12 cellular contexts compared by ENCODE assay signal in the genomic region with DNA sequence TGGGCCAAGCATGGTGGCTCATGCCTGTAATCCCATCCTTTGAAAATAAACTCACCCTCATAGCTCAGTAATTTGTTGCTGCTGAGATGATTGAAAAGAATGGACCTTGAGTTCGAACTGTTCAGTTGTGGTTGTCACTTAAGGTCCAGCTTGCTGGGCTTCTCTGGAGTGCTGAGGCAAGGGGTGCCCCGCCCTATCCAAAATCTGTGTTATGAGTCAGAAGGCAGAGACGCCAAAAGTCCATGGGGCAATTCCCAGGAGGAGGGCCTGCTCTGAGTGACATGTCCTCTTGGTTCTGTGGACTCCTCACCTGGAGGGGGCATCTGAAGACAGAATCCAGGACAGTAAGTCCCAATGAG.
DNase-seq lines count a peak whose midpoint lies in the region; ATAC-seq and TF ChIP-seq lines count a peak whose summit lies in the region.
"Had no signal": no experiment of that assay in that cellular context is flagged by ENCODE, and none has a peak within 500 bp of the region (broad histone marks: within the 10 kb centered on the region; RNA-seq: fewer than 3 reads in every experiment).

No MANE protein-coding gene starts in this region.

- H3K27me3 ChIP-seq in RWPE2 (ENCODE audit: insufficient read depth, poor library complexity, severe bottlenecking) (no peaks in the 10 kb centered on the region), psoas muscle (ENCODE audit: insufficient read depth in 3 of 3, low read length in 2 of 3) (no peaks in the 10 kb centered on the region), hepatocyte (no peaks in the 10 kb centered on the region)

- H3K36me3 ChIP-seq in RWPE2 (ENCODE audit: low read depth) (no peaks in the 10 kb centered on the region), psoas muscle (ENCODE audit: insufficient read depth in 1 of 2, low read depth in 1 of 2) (no peaks in the 10 kb centered on the region), hepatocyte (replicated peaks; ENCODE audit: insufficient read depth, low read depth) (no peaks in the 10 kb centered on the region)
- H3K36me3 ChIP-seq: HAP-1, WERI-Rb-1 had no signal

- H3K27me3 Mint-ChIP-seq in activated CD8-positive, alpha-beta memory T cell treated with anti-CD3 and anti-CD28 coated beads, Interleukin-2, amount 10 ng/mL, durations not matched to agents 7 days and 5 days: peaks cover 16% of the 10 kb centered on the region
- H3K27me3 Mint-ChIP-seq: activated naive CD4-positive, alpha-beta T cell treated with anti-CD3 and anti-CD28 coated beads, Interleukin-2, amount 50 U/mL, for 24 hours had no signal

- H2AFZ ChIP-seq in hepatocyte: no peak overlapping the region

- H3K4me3 Mint-ChIP-seq in activated CD8-positive, alpha-beta memory T cell treated with anti-CD3 and anti-CD28 coated beads, Interleukin-2, amount 10 ng/mL, durations not matched to agents 7 days and 5 days: no peak overlapping the region
- H3K4me3 Mint-ChIP-seq: activated naive CD4-positive, alpha-beta T cell treated with anti-CD3 and anti-CD28 coated beads, Interleukin-2, amount 50 U/mL, for 24 hours had no signal

- H3K9me3 ChIP-seq in RWPE2 (ENCODE audit: severe bottlenecking) (no peaks in the 10 kb centered on the region), psoas muscle (no peaks in the 10 kb centered on the region), hepatocyte (ENCODE audit: low read depth) (no peaks in the 10 kb centered on the region)
- H3K9me3 ChIP-seq: HAP-1 had no signal

- DNase-seq in EL (peak; percentile 77), RWPE2 (ENCODE audit: low spot score) (no peak), fibroblast of the conjunctiva (ENCODE audit: low read depth) (peak; percentile 34), psoas muscle (peak; percentile 75 to 81), hepatocyte (ENCODE audit: low spot score) (no peak)
- no peak for DNase-seq in NK-92 treated with Interleukin-12 subunit alpha and Interleukin-12 subunit beta, amount 100 ng/mL, for 24 hours (lab: John Stamatoyannopoulos, UW)
- no peak for DNase-seq in activated CD8-positive, alpha-beta memory T cell treated with anti-CD3 and anti-CD28 coated beads, Interleukin-2, amount 10 ng/mL, durations not matched to agents 7 days and 5 days
- DNase-seq: naive B cell, WERI-Rb-1 had no signal

- H3K4me1 ChIP-seq in RWPE2 (ENCODE audit: insufficient read depth, poor library complexity, severe bottlenecking) (peaks cover 25% of the 10 kb centered on the region), psoas muscle (peaks cover 14% of the 10 kb centered on the region), hepatocyte (ENCODE audit: insufficient read depth) (no peaks in the 10 kb centered on the region)

- no peak overlapping the region for H3K27ac Mint-ChIP-seq in activated CD8-positive, alpha-beta memory T cell treated with anti-CD3 and anti-CD28 coated beads, Interleukin-2, amount 10 ng/mL, durations not matched to agents 7 days and 5 days
- H3K27ac Mint-ChIP-seq: activated naive CD4-positive, alpha-beta T cell treated with anti-CD3 and anti-CD28 coated beads, Interleukin-2, amount 50 U/mL, for 24 hours had no signal

- peak; percentile 57; the same call in 2 of the 3 replicates for ATAC-seq in RWPE2 (ENCODE audit: low read depth)
- peak; percentile 79 to 92 (median 87) for ATAC-seq in psoas muscle
- no peak for ATAC-seq in activated CD8-positive, alpha-beta memory T cell treated with anti-CD3 and anti-CD28 coated beads, Interleukin-2, amount 10 ng/mL, durations not matched to agents 7 days and 5 days
- no peak for ATAC-seq in GM18505 (IDR thresholded peaks at IDR 0.05; ENCODE audit: unreplicated experiment)

- H3K9me3 Mint-ChIP-seq in activated CD8-positive, alpha-beta memory T cell treated with anti-CD3 and anti-CD28 coated beads, Interleukin-2, amount 10 ng/mL, durations not matched to agents 7 days and 5 days (ENCODE audit: low read depth): no peaks in the 10 kb centered on the region
- H3K9me3 Mint-ChIP-seq: activated naive CD4-positive, alpha-beta T cell treated with anti-CD3 and anti-CD28 coated beads, Interleukin-2, amount 50 U/mL, for 24 hours had no signal

- TF ChIP-seq CTCF in RWPE2 (IDR thresholded peaks at IDR 0.05; ENCODE audit: poor library complexity, severe bottlenecking): no peak
- TF ChIP-seq CTCF in psoas muscle (IDR thresholded peaks at IDR 0.05): no peak
- no peak for TF ChIP-seq CTCF in hepatocyte (IDR thresholded peaks at IDR 0.05; ENCODE audit: poor library complexity)

- peaks cover 2% of the 10 kb centered on the region for H3K4me1 Mint-ChIP-seq in activated CD8-positive, alpha-beta memory T cell treated with anti-CD3 and anti-CD28 coated beads, Interleukin-2, amount 10 ng/mL, durations not matched to agents 7 days and 5 days
- H3K4me1 Mint-ChIP-seq: activated naive CD4-positive, alpha-beta T cell treated with anti-CD3 and anti-CD28 coated beads, Interleukin-2, amount 50 U/mL, for 24 hours; naive B cell had no signal

- no peaks in the 10 kb centered on the region for H4K20me1 ChIP-seq in hepatocyte (ENCODE audit: insufficient read depth, poor library complexity, severe bottlenecking)

- CTCF ChIA-PET in activated CD8-positive, alpha-beta memory T cell treated with anti-CD3 and anti-CD28 coated beads, Interleukin-2, amount 10 ng/mL, durations not matched to agents 7 days and 5 days (lab: Charles Lee): no interaction called here

- 25 to 39% (median 32%) methylated on average over 3 of the region's 3 CpGs for WGBS in psoas muscle, 3 donors
- 82% methylated on average over 3 of the region's 3 CpGs for WGBS in hepatocyte (ENCODE audit: low lambda C conversion rate, missing lambda C conversion rate)

- no peaks in the 10 kb centered on the region for H3K79me2 ChIP-seq in hepatocyte

- no peaks in the 10 kb centered on the region for H3K9me2 ChIP-seq in hepatocyte (replicated peaks; ENCODE audit: insufficient read depth)

- intact Hi-C loops in psoas muscle (cut with DNase I): no loop called here

- no peak overlapping the region for H3K4me3 ChIP-seq in RWPE2 (ENCODE audit: severe bottlenecking)
- H3K4me3 ChIP-seq in psoas muscle: no peak overlapping the region
- no peak overlapping the region for H3K4me3 ChIP-seq in hepatocyte
- H3K4me3 ChIP-seq: HAP-1 had no signal

- TF ChIP-seq POLR2A in GM18505 (IDR thresholded peaks at IDR 0.05; ENCODE audit: borderline replicate concordance, extremely low read depth, insufficient read depth, insufficient read length): no peak

- H3K36me3 Mint-ChIP-seq in activated CD8-positive, alpha-beta memory T cell treated with anti-CD3 and anti-CD28 coated beads, Interleukin-2, amount 10 ng/mL, durations not matched to agents 7 days and 5 days: no peaks in the 10 kb centered on the region
- H3K36me3 Mint-ChIP-seq: activated naive CD4-positive, alpha-beta T cell treated with anti-CD3 and anti-CD28 coated beads, Interleukin-2, amount 50 U/mL, for 24 hours; naive B cell had no signal

- H3K4me2 ChIP-seq in hepatocyte: no peak overlapping the region

- peak overlapping the region; percentile 67 for H3K27ac ChIP-seq in RWPE2 (ENCODE audit: poor library complexity, severe bottlenecking)
- peak overlapping the region; percentile 63 for H3K27ac ChIP-seq in psoas muscle
- no peak overlapping the region for H3K27ac ChIP-seq in hepatocyte

Comparison
In these comparisons a context has a peak if more than half of its experiments do, and no peak if none do; other contexts are left out.
1. DNase-seq: peak in EL (single experiment), fibroblast of the conjunctiva (single experiment) and psoas muscle (2 of 2); none in RWPE2 (single experiment), NK-92 treated with Interleukin-12 subunit alpha and Interleukin-12 subunit beta, amount 100 ng/mL, for 24 hours (single experiment), activated CD8-positive, alpha-beta memory T cell treated with anti-CD3 and anti-CD28 coated beads, Interleukin-2, amount 10 ng/mL, durations not matched to agents 7 days and 5 days (single experiment) and hepatocyte (single experiment).
2. ATAC-seq: peak in RWPE2 (single experiment) and psoas muscle (4 of 4); none in activated CD8-positive, alpha-beta memory T cell treated with anti-CD3 and anti-CD28 coated beads, Interleukin-2, amount 10 ng/mL, durations not matched to agents 7 days and 5 days (single experiment) and GM18505 (single experiment).